12 cellular contexts compared by ENCODE assay signal in the genomic region with DNA sequence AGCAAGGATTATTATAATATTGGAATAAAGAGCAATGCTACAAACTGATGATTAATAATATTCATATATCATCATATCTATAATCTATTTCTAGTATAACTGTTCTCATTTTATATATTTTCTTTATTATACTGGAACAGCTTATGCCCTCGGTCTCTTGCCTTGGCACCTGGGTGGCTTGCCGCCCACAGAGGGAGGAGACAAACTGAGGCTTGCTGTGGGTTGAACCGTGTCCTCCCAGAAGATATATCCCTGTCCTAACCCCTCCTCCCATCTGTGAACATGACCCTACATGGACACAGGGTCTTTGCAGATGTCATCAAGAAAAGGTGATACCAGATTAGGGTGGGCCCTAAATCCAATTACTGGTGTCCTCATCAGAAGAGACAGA. TPM values are rescaled to one million over a fixed set of nuclear protein-coding genes. Genes with fewer than 3 reads are reported as not detected.
A peak's percentile ranks its signal among the peaks of the same experiment; 100 is the strongest.
DNase-seq lines count a peak whose midpoint lies in the region; ATAC-seq and TF ChIP-seq lines count a peak whose summit lies in the region.
"Had no signal": no experiment of that assay in that cellular context is flagged by ENCODE, and none has a peak within 500 bp of the region (broad histone marks: within the 10 kb centered on the region; RNA-seq: fewer than 3 reads in every experiment).

No MANE protein-coding gene starts in this region.

- no peaks in the 10 kb centered on the region for H3K9me3 Mint-ChIP-seq in dendritic cell treated with granulocyte-macrophage colony-stimulating factor and Interleukin-4, amounts not matched to agents 40 ng/mL and 50 ng/mL, for 4 days

- 87 to 92% methylated on average over 3 of the region's 3 CpGs for WGBS in upper lobe of left lung, 2 donors
- 89 to 95% (median 93%) methylated on average over 3 of the region's 3 CpGs for WGBS in adrenal gland, 4 donors

- H3K27me3 ChIP-seq in cardiac muscle cell (no peaks in the 10 kb centered on the region), Panc1 (ENCODE audit: control insufficient read depth, insufficient read depth, low read length) (no peaks in the 10 kb centered on the region), upper lobe of left lung (no peaks in the 10 kb centered on the region), adrenal gland (no peaks in the 10 kb centered on the region)
- H3K27me3 ChIP-seq: SJSA1, vagina had no signal

- peak overlapping the region; percentile 47 for H3K4me3 Mint-ChIP-seq in dendritic cell treated with granulocyte-macrophage colony-stimulating factor and Interleukin-4, amounts not matched to agents 40 ng/mL and 50 ng/mL, for 4 days

- no peaks in the 10 kb centered on the region for H3K27me3 Mint-ChIP-seq in dendritic cell treated with granulocyte-macrophage colony-stimulating factor and Interleukin-4, amounts not matched to agents 40 ng/mL and 50 ng/mL, for 4 days

- no peak for ATAC-seq in Panc1
- ATAC-seq in upper lobe of left lung (ENCODE audit: low FRiP score in 2 of 2): no peak
- no peak for ATAC-seq in GM18873 (IDR thresholded peaks at IDR 0.05; ENCODE audit: low FRiP score, unreplicated experiment)

- BruUV-seq in Panc1 (replicated peaks; lab: Mats Ljungman, UMichigan): no TSS peak

- no peak for TF ChIP-seq EP300 in upper lobe of left lung (IDR thresholded peaks at IDR 0.05)

- no peak for DNase-seq in cardiac muscle cell (ENCODE audit: low read depth in 1 of 2, low spot score in 1 of 2)
- no peak for DNase-seq in cardiac septum (ENCODE audit: low spot score)
- DNase-seq in Panc1 (ENCODE audit: low read depth, low spot score): no peak
- no peak for DNase-seq in upper lobe of left lung
- DNase-seq in adrenal gland: no peak
- no peak for DNase-seq in activated gamma-delta T cell (lab: John Stamatoyannopoulos, UW)

- H3K27ac ChIP-seq in cardiac muscle cell: no peak overlapping the region
- H3K27ac ChIP-seq in Panc1 (ENCODE audit: low read length): no peak overlapping the region
- peak overlapping the region in 3 of 4 donors; percentile 82 to 87 (median 87) for H3K27ac ChIP-seq in upper lobe of left lung
- peak overlapping the region in 1 of 5 donors; percentile 75 for H3K27ac ChIP-seq in adrenal gland
- H3K27ac ChIP-seq: epithelial cell of prostate, prostate gland, SJSA1, vagina had no signal

- H3K4me1 Mint-ChIP-seq in dendritic cell treated with granulocyte-macrophage colony-stimulating factor and Interleukin-4, amounts not matched to agents 40 ng/mL and 50 ng/mL, for 4 days (ENCODE audit: low read depth): peaks cover 65% of the 10 kb centered on the region

- in situ Hi-C loops in Panc1 (cut with HindIII; ENCODE audit: low pct_unique_long_range_greater_than_20kb, low sequenced_read_pairs): no loop called here

- no peaks in the 10 kb centered on the region for H3K4me1 ChIP-seq in cardiac muscle cell (ENCODE audit: low read depth)
- H3K4me1 ChIP-seq in Panc1 (ENCODE audit: control insufficient read depth, insufficient read depth, low read length): no peaks in the 10 kb centered on the region
- peaks cover 21 to 38% (median 23%) of the 10 kb centered on the region in 4 donors for H3K4me1 ChIP-seq in upper lobe of left lung
- H3K4me1 ChIP-seq in adrenal gland (replicated peaks in 1 of 2): peaks cover 7 to 10% of the 10 kb centered on the region in 2 donors

- H3K36me3 Mint-ChIP-seq in dendritic cell treated with granulocyte-macrophage colony-stimulating factor and Interleukin-4, amounts not matched to agents 40 ng/mL and 50 ng/mL, for 4 days (ENCODE audit: low read depth): peaks cover 84% of the 10 kb centered on the region

- H3K36me3 ChIP-seq in cardiac muscle cell (no peaks in the 10 kb centered on the region), Panc1 (ENCODE audit: control insufficient read depth, insufficient read depth, low read length) (no peaks in the 10 kb centered on the region), upper lobe of left lung (peaks cover 0 to 18% (median 3%) of the 10 kb centered on the region in 4 donors), adrenal gland (replicated peaks in 1 of 2) (peaks cover 0 to 3% of the 10 kb centered on the region in 2 donors)
- H3K36me3 ChIP-seq: prostate gland, SJSA1 had no signal

- H3K9me3 ChIP-seq in cardiac muscle cell (ENCODE audit: low read depth): no peaks in the 10 kb centered on the region
- H3K9me3 ChIP-seq in Panc1 (ENCODE audit: control insufficient read depth, insufficient read depth, low read depth, low read length): no peaks in the 10 kb centered on the region
- H3K9me3 ChIP-seq in upper lobe of left lung: no peaks in the 10 kb centered on the region
- no peaks in the 10 kb centered on the region for H3K9me3 ChIP-seq in adrenal gland (replicated peaks in 1 of 3)
- H3K9me3 ChIP-seq: prostate gland, SJSA1, vagina had no signal

- no peak overlapping the region for H3K4me3 ChIP-seq in cardiac muscle cell
- H3K4me3 ChIP-seq in Panc1 (ENCODE audit: low read depth in 2 of 2, low read length in 2 of 2): no peak overlapping the region
- H3K4me3 ChIP-seq in upper lobe of left lung: no peak overlapping the region
- H3K4me3 ChIP-seq in adrenal gland: no peak overlapping the region
- H3K4me3 ChIP-seq: prostate gland, SJSA1 had no signal

- TF ChIP-seq CTCF in cardiac muscle cell (IDR thresholded peaks at IDR 0.05; ENCODE audit: low read depth, low read length) (peak; percentile 15), Panc1 (IDR thresholded peaks at IDR 0.05) (peak; percentile 47), upper lobe of left lung (IDR thresholded peaks at IDR 0.05) (no peak), adrenal gland (IDR thresholded peaks at IDR 0.05) (no peak)

- no peak for TF ChIP-seq POLR2A in upper lobe of left lung (IDR thresholded peaks at IDR 0.05)
- no peak for TF ChIP-seq POLR2A in adrenal gland (IDR thresholded peaks at IDR 0.05)

- intact Hi-C loops in cardiac septum (cut with DNase I) (loop anchor here (2.0 to 5.0 kb wide), 2 partner anchors 89 to 165 kb away; no protein-coding TSS in a partner anchor), Panc1 (cut with micrococcal nuclease; ENCODE audit: unreplicated experiment) (loop anchor here (1.0 kb wide), 1 partner anchor 165 kb away; no protein-coding TSS in a partner anchor), adrenal gland (cut with DNase I) (no loop called here)
- intact Hi-C loops in dendritic cell treated with granulocyte-macrophage colony-stimulating factor and Interleukin-4, amounts not matched to agents 40 ng/mL and 50 ng/mL, for 4 days (cut with micrococcal nuclease): loop anchor here (2.0 kb wide), 1 partner anchor 37 kb away; no protein-coding TSS in a partner anchor

- POLR2A ChIA-PET in Panc1 (lab: Charles Lee): no interaction called here

- H3K27ac Mint-ChIP-seq in dendritic cell treated with granulocyte-macrophage colony-stimulating factor and Interleukin-4, amounts not matched to agents 40 ng/mL and 50 ng/mL, for 4 days: peak overlapping the region; percentile 92

- CTCF ChIA-PET in Panc1 (lab: Charles Lee): interaction anchor here (0.8 to 2.3 kb wide), 2 partner anchors 176 to 179 kb away, joined by 4 to 13 read pairs; no protein-coding TSS in a partner anchor

RNA-seq across cellular contexts. Expression of gene RNASET2, which starts 4.7 kb away (rescaled TPM):
- total RNA-seq in cardiac muscle cell (24.1 and 27.0 TPM in 2 replicates), cardiac septum (9.1 TPM), Panc1 (2021; ENCODE audit: unreplicated experiment) (9.7 TPM), upper lobe of left lung (100 to 1,000 TPM in 3 of 6 donors, 10 to 100 TPM in 3; 66.4 to 131 (median 94.8) TPM), adrenal gland (100 to 1,000 TPM in 2 of 8 donors, 10 to 100 TPM in 6; 39.6 to 218 (median 61.6) TPM)
- polyA plus RNA-seq in cardiac muscle cell (20.7 and 28.9 TPM in 2 replicates), adrenal gland (10 to 100 TPM; 25.7 to 76.2 (median 56.0) TPM)
- 13.5 TPM for polyA plus RNA-seq in Panc1 (2012; ENCODE audit: insufficient read length)

RNA-seq across cellular contexts. Expression of gene CEP43, which starts 47.5 kb away (rescaled TPM):
- total RNA-seq in cardiac muscle cell (9.1 and 26.1 TPM in 2 replicates), cardiac septum (10.2 TPM), Panc1 (2021; ENCODE audit: unreplicated experiment) (35.4 TPM), upper lobe of left lung (10 to 100 TPM in 4 of 6 donors, 1 to 10 TPM in 2; 7.8 to 70.2 (median 14.1) TPM), adrenal gland (10 to 100 TPM; 12.7 to 36.7 (median 16.6) TPM)
- polyA plus RNA-seq in cardiac muscle cell (18.3 and 23.0 TPM in 2 replicates), adrenal gland (10 to 100 TPM; 10.1 to 20.5 (median 12.9) TPM)
- 15.2 TPM for polyA plus RNA-seq in Panc1 (2012; ENCODE audit: insufficient read length)

Comparison
In these comparisons a context has a peak if more than half of its experiments do, and no peak if none do; other contexts are left out.
1. H3K27ac ChIP-seq: peak in upper lobe of left lung (3 of 4); none in cardiac muscle cell (single experiment) and Panc1 (single experiment).
2. CTCF ChIP-seq: peak in cardiac muscle cell (single experiment) and Panc1 (single experiment); none in upper lobe of left lung (0 of 6) and adrenal gland (0 of 6).
3. intact Hi-C loops: an anchor here in cardiac septum (2.0 to 5.0 kb wide), Panc1 (1.0 kb wide) and dendritic cell treated with granulocyte-macrophage colony-stimulating factor and Interleukin-4, amounts not matched to agents 40 ng/mL and 50 ng/mL, for 4 days (2.0 kb wide); none called in adrenal gland.